In genomic region chr10:19730848-19731247, GRCh38 we compare ENCODE assay signal across 27 cellular contexts.
DNase-seq lines count a peak whose midpoint lies in the region; ATAC-seq, FAIRE-seq and TF ChIP-seq lines count a peak whose summit lies in the region.
"Had no signal": no experiment of that assay in that cellular context is flagged by ENCODE, and none has a peak within 500 bp of the region (broad histone marks: within the 10 kb centered on the region; RNA-seq: fewer than 3 reads in every experiment).

No MANE protein-coding gene starts in this region.

- TF ChIP-seq CTCF in astrocyte of the spinal cord (IDR thresholded peaks at IDR 0.05; ENCODE audit: low read depth, low read length) (no peak), fibroblast of villous mesenchyme (IDR thresholded peaks at IDR 0.05; ENCODE audit: insufficient read depth, low read depth, low read length) (no peak)

- H3K27me3 ChIP-seq in skeletal muscle tissue (ENCODE audit: control insufficient read depth in 3 of 3, insufficient read depth in 3 of 3, low read length in 3 of 3), result no peaks in the 10 kb centered on the region
- H3K27me3 ChIP-seq: breast epithelium, colonic mucosa, ovary had no signal

- no peak overlapping the region for H3K9ac ChIP-seq in skeletal muscle tissue (ENCODE audit: low read depth in 1 of 3, low read length in 3 of 3)

- no peaks in the 10 kb centered on the region for H3K36me3 ChIP-seq in skeletal muscle tissue (ENCODE audit: control insufficient read depth in 3 of 3, insufficient read depth in 3 of 3, low read length in 3 of 3)
- H3K36me3 ChIP-seq: breast epithelium, colonic mucosa, ovary had no signal

- DNase-seq in LHCN-M2 (ENCODE audit: low read depth) (peak; percentile 72), astrocyte of the spinal cord (ENCODE audit: low read depth, low spot score) (peak; percentile 63), fibroblast of villous mesenchyme (ENCODE audit: low read depth) (peak; percentile 33), GM19239 (ENCODE audit: insufficient read length, low spot score) (no peak)
- DNase-seq in effector CD4-positive, alpha-beta T cell, result no peak
- DNase-seq: activated CD4-positive, alpha-beta T cell treated with anti-CD3 and anti-CD28 coated beads, Interleukin-2, amount 10 ng/mL, durations not matched to agents 24 days and 14 days; activated T-cell treated with anti-CD3 and anti-CD28 coated beads, Interleukin-2, amount 50 U/mL, for 4 hours; colonic mucosa; endodermal cell; islet precursor cell; KG1; midbrain; NCI-H2171 treated with DMSO at 0.1 percent for 48 hours; NCI-H510A treated with DMSO at 0.1 percent for 48 hours; nephron progenitor cell; ovary; stimulated activated CD4-positive, alpha-beta T cell treated with anti-CD3 and anti-CD28 coated beads, Interleukin-4, amount 100 ng/mL, for 24 hours; substantia nigra had no signal

- H3K4me3 ChIP-seq in astrocyte of the spinal cord (ENCODE audit: low read depth, low read length) (no peak overlapping the region), fibroblast of villous mesenchyme (ENCODE audit: low read depth, low read length) (no peak overlapping the region), skeletal muscle tissue (ENCODE audit: low read length in 3 of 3) (no peak overlapping the region)
- H3K4me3 ChIP-seq: breast epithelium, colonic mucosa, ovary had no signal

- H3K9me3 ChIP-seq in skeletal muscle tissue (ENCODE audit: control insufficient read depth in 3 of 3, low read length in 3 of 3), result peaks cover 0 to 4% (median under 1%) of the 10 kb centered on the region in 3 donors
- H3K9me3 ChIP-seq: breast epithelium, colonic mucosa, ovary had no signal

- peak overlapping the region; percentile 32 for H3K27ac ChIP-seq in skeletal muscle tissue (ENCODE audit: low read depth, low read length)
- H3K27ac ChIP-seq: breast epithelium, C4-2B, colonic mucosa, ovary, VCaP had no signal

- no peak for FAIRE-seq in GM19239 (lab: Jason Lieb, UNC)

- in situ Hi-C loops in astrocyte of the spinal cord (cut with HindIII; ENCODE audit: low sequenced_read_pairs), result no loop called here

- H3K4me1 ChIP-seq in skeletal muscle tissue (ENCODE audit: control insufficient read depth in 3 of 3, insufficient read depth in 3 of 3, low read length in 3 of 3), result no peaks in the 10 kb centered on the region
- H3K4me1 ChIP-seq: breast epithelium, colonic mucosa had no signal

- no peak for ATAC-seq in HG03457 (IDR thresholded peaks at IDR 0.05; ENCODE audit: unreplicated experiment)
- ATAC-seq: activated T-cell treated with anti-CD3 and anti-CD28 coated beads, Interleukin-2, amount 50 U/mL, for 4 hours; esophagus mucosa; PC-3; Right ventricle myocardium inferior; stimulated activated effector memory CD8-positive, alpha-beta T cell treated with anti-CD3 and anti-CD28 coated beads, Interleukin-12 subunit alpha, Interleukin-12 subunit beta, amount 100 ng/mL, for 72 hours had no signal

Comparison
In these comparisons a context has a peak if more than half of its experiments do, and no peak if none do; other contexts are left out.
1. DNase-seq: peak in LHCN-M2 (single experiment), astrocyte of the spinal cord (single experiment) and fibroblast of villous mesenchyme (single experiment); none in GM19239 (single experiment) and effector CD4-positive, alpha-beta T cell (single experiment).